ENCODE assay signal across 24 cellular contexts in genomic region chr4:96936886-96937285, GRCh38.
"Had no signal": no experiment of that assay in that cellular context is flagged by ENCODE, and none has a peak within 500 bp of the region (broad histone marks: within the 10 kb centered on the region; RNA-seq: fewer than 3 reads in every experiment).

No MANE protein-coding gene starts in this region.

- H3K36me3 Mint-ChIP-seq: immature natural killer cell; naive thymus-derived CD8-positive, alpha-beta T cell; stimulated activated memory B cell treated with anti-CD40 and anti-IgM and Interleukin-4, amounts not matched to agents 10 μg/mL and 1 μg/mL and 100 μg/mL, for 72 hours; type B pancreatic cell had no signal

- H3K27me3 ChIP-seq: esophagus squamous epithelium, sigmoid colon, testis, tibial artery had no signal

- ATAC-seq: left ventricle myocardium superior; lower lobe of right lung; naive thymus-derived CD8-positive, alpha-beta T cell; psoas muscle; right cardiac atrium; stimulated activated memory B cell treated with anti-CD40 and anti-IgM and Interleukin-4, amounts not matched to agents 10 μg/mL and 1 μg/mL and 100 μg/mL, for 72 hours; stimulated activated naive CD8-positive, alpha-beta T cell treated with anti-CD3 and anti-CD28 coated beads, Interleukin-15, Interleukin-2, amounts not matched to agents 100 U/mL and 50 U/mL, for 24 hours had no signal

- H3K4me1 Mint-ChIP-seq: immature natural killer cell; naive thymus-derived CD8-positive, alpha-beta T cell; nephron progenitor cell; stimulated activated memory B cell treated with anti-CD40 and anti-IgM and Interleukin-4, amounts not matched to agents 10 μg/mL and 1 μg/mL and 100 μg/mL, for 72 hours had no signal

- DNase-seq: dermis blood vessel endothelial cell; effector memory CD4-positive, alpha-beta T cell; erythroblast; esophagus squamous epithelium; hypothalamus; immature natural killer cell; islet precursor cell; left ventricle myocardium superior; lower lobe of right lung; naive thymus-derived CD8-positive, alpha-beta T cell; nephron progenitor cell; nucleus accumbens; posterior cingulate gyrus; psoas muscle; right cardiac atrium; sigmoid colon; stimulated activated CD4-positive, alpha-beta T cell treated with anti-CD3 and anti-CD28 coated beads, Interleukin-2, amount 100 ng/mL, for 24 hours; stimulated activated CD4-positive, alpha-beta T cell treated with anti-CD3 and anti-CD28 coated beads, Interleukin-4, amount 100 ng/mL, for 24 hours; stimulated activated naive CD8-positive, alpha-beta T cell treated with anti-CD3 and anti-CD28 coated beads, Interleukin-15, Interleukin-2, amounts not matched to agents 100 U/mL and 50 U/mL, for 24 hours; testis; tibial artery had no signal

- H3K4me3 Mint-ChIP-seq: immature natural killer cell; naive thymus-derived CD8-positive, alpha-beta T cell; nephron progenitor cell; stimulated activated memory B cell treated with anti-CD40 and anti-IgM and Interleukin-4, amounts not matched to agents 10 μg/mL and 1 μg/mL and 100 μg/mL, for 72 hours; type B pancreatic cell had no signal

- H3K4me3 ChIP-seq: coronary artery, esophagus squamous epithelium, lower lobe of right lung, psoas muscle, sigmoid colon, testis, tibial artery had no signal

- H3K4me1 ChIP-seq: esophagus squamous epithelium, lower lobe of right lung, psoas muscle, sigmoid colon, testis, tibial artery had no signal

- H3K27ac Mint-ChIP-seq: immature natural killer cell; naive thymus-derived CD8-positive, alpha-beta T cell; nephron progenitor cell; stimulated activated memory B cell treated with anti-CD40 and anti-IgM and Interleukin-4, amounts not matched to agents 10 μg/mL and 1 μg/mL and 100 μg/mL, for 72 hours; type B pancreatic cell had no signal

- H3K27ac ChIP-seq: coronary artery, esophagus squamous epithelium, lower lobe of right lung, psoas muscle, sigmoid colon, testis, tibial artery had no signal

- H3K9me3 Mint-ChIP-seq: nephron progenitor cell had no signal

- H3K36me3 ChIP-seq: esophagus squamous epithelium, lower lobe of right lung, sigmoid colon, tibial artery had no signal

- H3K27me3 Mint-ChIP-seq: naive thymus-derived CD8-positive, alpha-beta T cell; stimulated activated memory B cell treated with anti-CD40 and anti-IgM and Interleukin-4, amounts not matched to agents 10 μg/mL and 1 μg/mL and 100 μg/mL, for 72 hours; type B pancreatic cell had no signal
